In the genomic region with DNA sequence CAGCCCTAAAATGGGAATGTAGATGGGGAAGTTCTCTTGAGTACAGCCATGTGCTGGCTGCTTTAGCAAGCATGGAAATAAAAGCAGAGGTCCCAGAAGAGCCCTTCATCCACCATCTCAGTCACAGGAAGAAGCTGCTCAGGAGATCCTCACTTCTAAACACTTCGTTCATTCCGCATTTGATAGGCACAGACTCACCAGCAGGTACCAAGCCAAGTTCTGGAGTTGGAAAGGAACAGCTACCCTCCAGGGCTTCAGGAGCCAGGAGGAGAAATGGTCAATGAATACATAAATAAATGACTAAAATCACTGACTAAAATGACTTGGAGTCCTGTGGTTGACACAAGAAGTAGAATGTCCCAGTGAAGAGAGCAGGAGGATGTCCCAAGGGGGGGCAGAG, we compare ENCODE assay signal across 19 cellular contexts.
"Had no signal": no experiment of that assay in that cellular context is flagged by ENCODE, and none has a peak within 500 bp of the region (broad histone marks: within the 10 kb centered on the region; RNA-seq: fewer than 3 reads in every experiment).

No MANE protein-coding gene starts in this region.

- H3K27ac ChIP-seq: lower lobe of right lung, psoas muscle, upper lobe of left lung had no signal

- H3K9me3 ChIP-seq: esophagus squamous epithelium, lower lobe of right lung, psoas muscle, upper lobe of left lung had no signal

- H3K36me3 Mint-ChIP-seq: naive B cell had no signal

- H3K27ac Mint-ChIP-seq: immature natural killer cell; naive B cell; T-helper 2 cell treated with Interferon-gamma antibody and Interleukin-4, amounts not matched to agents 5 μg/mL and 100 μg/mL, for 36 hours had no signal

- H3K4me3 Mint-ChIP-seq: immature natural killer cell, naive B cell had no signal

- H3K4me1 Mint-ChIP-seq: immature natural killer cell, naive B cell had no signal

- ATAC-seq: activated naive CD4-positive, alpha-beta T cell treated with anti-CD3 and anti-CD28 coated beads, Interleukin-2, amount 50 U/mL, for 72 hours; activated T-cell treated with anti-CD3 and anti-CD28 coated beads, Interleukin-2, amount 50 U/mL, for 72 hours; left cardiac atrium; lower lobe of right lung; psoas muscle; sciatic nerve; stimulated activated naive CD8-positive, alpha-beta T cell treated with anti-CD3 and anti-CD28 coated beads, Interleukin-15, Interleukin-2, amounts not matched to agents 100 U/mL and 50 U/mL, for 24 hours had no signal

- H3K27me3 Mint-ChIP-seq: activated CD4-positive, alpha-beta memory T cell treated with anti-CD3 and anti-CD28 coated beads for 36 hours had no signal

- H3K9me3 Mint-ChIP-seq: activated CD4-positive, alpha-beta memory T cell treated with anti-CD3 and anti-CD28 coated beads for 36 hours; activated naive CD4-positive, alpha-beta T cell treated with anti-CD3 and anti-CD28 coated beads, Interleukin-2, amount 50 U/mL, for 72 hours; activated T-cell treated with anti-CD3 and anti-CD28 coated beads, Interleukin-2, amount 50 U/mL, for 72 hours; immature natural killer cell; naive B cell; T-helper 2 cell treated with Interferon-gamma antibody and Interleukin-4, amounts not matched to agents 5 μg/mL and 100 μg/mL, for 36 hours had no signal

- H3K4me3 ChIP-seq: esophagus squamous epithelium, lower lobe of right lung, psoas muscle, upper lobe of left lung had no signal

- H3K27me3 ChIP-seq: esophagus squamous epithelium, upper lobe of left lung had no signal

- FAIRE-seq: bronchial epithelial cell had no signal

- DNase-seq: activated CD4-positive, alpha-beta memory T cell treated with anti-CD3 and anti-CD28 coated beads for 36 hours; activated CD4-positive, CD25-positive, alpha-beta regulatory T cell treated with anti-CD3 and anti-CD28 coated beads, Interleukin-2, amount 50 U/mL, for 72 hours; activated T-cell treated with anti-CD3 and anti-CD28 coated beads, Interleukin-2, amount 50 U/mL, for 72 hours; esophagus squamous epithelium; foreskin fibroblast; immature natural killer cell; left cardiac atrium; lower lobe of right lung; midbrain; naive B cell; psoas muscle; stimulated activated CD4-positive, alpha-beta T cell treated with anti-CD3 and anti-CD28 coated beads, Interleukin-2, amount 100 ng/mL, for 48 hours; stimulated activated CD8-positive, alpha-beta memory T cell treated with anti-CD3 and anti-CD28 coated beads, Interleukin-4, amount 100 ng/mL, for 48 hours; stimulated activated naive CD8-positive, alpha-beta T cell treated with anti-CD3 and anti-CD28 coated beads, Interleukin-15, Interleukin-2, amounts not matched to agents 100 U/mL and 50 U/mL, for 24 hours; upper lobe of left lung had no signal
